Comparison of ENCODE assay signal across 1 cellular context in the genomic region with DNA sequence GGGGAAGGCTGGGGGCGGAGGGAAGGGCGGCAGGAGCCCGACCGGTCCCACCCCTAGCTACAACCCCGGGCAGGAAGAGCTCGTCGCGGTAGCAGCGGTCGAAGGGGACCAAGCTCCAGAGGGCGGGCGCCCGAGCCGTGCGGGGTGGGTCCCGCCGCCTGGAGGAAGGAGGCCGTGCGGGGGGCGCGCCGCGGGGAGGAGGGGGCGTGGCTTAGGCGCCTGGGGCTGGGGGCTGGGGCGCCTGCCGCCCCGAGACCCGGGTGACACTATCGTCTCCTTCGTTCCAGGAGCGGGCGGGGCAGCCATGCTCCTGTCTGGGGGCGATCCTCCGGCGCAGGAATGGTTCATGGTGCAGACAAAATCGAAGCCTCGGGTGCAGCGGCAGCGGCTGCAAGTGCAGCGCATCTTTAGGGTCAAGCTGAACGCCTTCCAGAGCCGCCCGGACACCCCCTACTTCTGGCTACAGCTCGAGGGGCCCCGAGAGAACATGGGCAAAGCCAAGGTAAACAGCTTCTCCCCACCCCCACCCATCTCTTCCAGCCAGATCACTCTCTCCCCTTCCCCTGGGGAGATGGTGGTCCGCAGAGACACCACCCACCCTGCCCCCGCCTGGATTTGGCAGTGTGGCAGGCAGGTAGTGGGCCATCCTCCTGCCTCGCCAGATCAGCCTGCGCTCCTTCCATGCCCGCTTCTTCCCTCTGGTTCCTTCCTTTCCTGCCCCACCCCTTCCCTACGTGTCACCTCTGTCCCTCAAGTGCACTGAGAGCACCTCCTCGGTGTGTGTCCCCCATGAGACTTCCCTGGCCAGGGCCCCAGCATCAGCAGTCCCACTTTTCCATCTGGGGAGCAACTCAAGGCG.
TF ChIP-seq lines count a peak whose summit lies in the region.

A gene (plus strand): TSS at position 61 of the 859 bp plus-strand sequence. CDS start 244 bp downstream, at position 305.

TF ChIP-seq in HepG2, 621 proteins besides CTCF, POLR2A, EP300 and RAD21 (continued from another document):
- no peak for TF ChIP-seq EEA1 (CRISPR knock-in tag; IDR thresholded peaks at IDR 0.05; ENCODE audit: borderline replicate concordance)
- TF ChIP-seq, protein P1, sequence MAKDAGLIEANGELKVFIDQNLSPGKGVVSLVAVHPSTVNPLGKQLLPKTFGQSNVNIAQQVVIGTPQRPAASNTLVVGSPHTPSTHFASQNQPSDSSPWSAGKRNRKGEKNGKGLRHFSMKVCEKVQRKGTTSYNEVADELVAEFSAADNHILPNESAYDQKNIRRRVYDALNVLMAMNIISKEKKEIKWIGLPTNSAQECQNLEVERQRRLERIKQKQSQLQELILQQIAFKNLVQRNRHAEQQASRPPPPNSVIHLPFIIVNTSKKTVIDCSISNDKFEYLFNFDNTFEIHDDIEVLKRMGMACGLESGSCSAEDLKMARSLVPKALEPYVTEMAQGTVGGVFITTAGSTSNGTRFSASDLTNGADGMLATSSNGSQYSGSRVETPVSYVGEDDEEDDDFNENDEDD (CRISPR knock-in tag; IDR thresholded peaks at IDR 0.05; ENCODE audit: borderline replicate concordance), result 0 out of 2 replicates have a peak, but pooled peaks have one; percentile 22
- no peak for TF ChIP-seq ZBTB42 (CRISPR knock-in tag; IDR thresholded peaks at IDR 0.05)
- no peak for TF ChIP-seq ZNF709 (CRISPR knock-in tag; IDR thresholded peaks at IDR 0.05)
- no peak for TF ChIP-seq TEAD3 (CRISPR knock-in tag; optimal IDR thresholded peaks at IDR 0.05; ENCODE audit: borderline replicate concordance)
- no peak for TF ChIP-seq RXRA (CRISPR knock-in tag; IDR thresholded peaks at IDR 0.05)
- no peak for TF ChIP-seq ZNF614 (CRISPR knock-in tag; IDR thresholded peaks at IDR 0.05; ENCODE audit: borderline replicate concordance)
- TF ChIP-seq ZNF274 (CRISPR knock-in tag; IDR thresholded peaks at IDR 0.05), result 0 out of 2 replicates have a peak, but pooled peaks have one; percentile 5
- no peak for TF ChIP-seq AGO2 (optimal IDR thresholded peaks at IDR 0.05; ENCODE audit: low read depth, low read length)
- TF ChIP-seq EED (CRISPR knock-in tag; IDR thresholded peaks at IDR 0.05), result 0 out of 2 replicates have a peak, but pooled peaks have one; percentile 8
- 0 out of 2 replicates have a peak, but pooled peaks have one; percentile 51 for TF ChIP-seq SRY (CRISPR knock-in tag; IDR thresholded peaks at IDR 0.05)
- no peak for TF ChIP-seq ZNF121 (CRISPR knock-in tag; IDR thresholded peaks at IDR 0.05)
- TF ChIP-seq, protein P2, sequence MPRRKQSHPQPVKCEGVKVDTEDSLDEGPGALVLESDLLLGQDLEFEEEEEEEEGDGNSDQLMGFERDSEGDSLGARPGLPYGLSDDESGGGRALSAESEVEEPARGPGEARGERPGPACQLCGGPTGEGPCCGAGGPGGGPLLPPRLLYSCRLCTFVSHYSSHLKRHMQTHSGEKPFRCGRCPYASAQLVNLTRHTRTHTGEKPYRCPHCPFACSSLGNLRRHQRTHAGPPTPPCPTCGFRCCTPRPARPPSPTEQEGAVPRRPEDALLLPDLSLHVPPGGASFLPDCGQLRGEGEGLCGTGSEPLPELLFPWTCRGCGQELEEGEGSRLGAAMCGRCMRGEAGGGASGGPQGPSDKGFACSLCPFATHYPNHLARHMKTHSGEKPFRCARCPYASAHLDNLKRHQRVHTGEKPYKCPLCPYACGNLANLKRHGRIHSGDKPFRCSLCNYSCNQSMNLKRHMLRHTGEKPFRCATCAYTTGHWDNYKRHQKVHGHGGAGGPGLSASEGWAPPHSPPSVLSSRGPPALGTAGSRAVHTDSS (CRISPR knock-in tag; conservative IDR thresholded peaks at IDR 0.05), result no peak
- TF ChIP-seq, protein P3, sequence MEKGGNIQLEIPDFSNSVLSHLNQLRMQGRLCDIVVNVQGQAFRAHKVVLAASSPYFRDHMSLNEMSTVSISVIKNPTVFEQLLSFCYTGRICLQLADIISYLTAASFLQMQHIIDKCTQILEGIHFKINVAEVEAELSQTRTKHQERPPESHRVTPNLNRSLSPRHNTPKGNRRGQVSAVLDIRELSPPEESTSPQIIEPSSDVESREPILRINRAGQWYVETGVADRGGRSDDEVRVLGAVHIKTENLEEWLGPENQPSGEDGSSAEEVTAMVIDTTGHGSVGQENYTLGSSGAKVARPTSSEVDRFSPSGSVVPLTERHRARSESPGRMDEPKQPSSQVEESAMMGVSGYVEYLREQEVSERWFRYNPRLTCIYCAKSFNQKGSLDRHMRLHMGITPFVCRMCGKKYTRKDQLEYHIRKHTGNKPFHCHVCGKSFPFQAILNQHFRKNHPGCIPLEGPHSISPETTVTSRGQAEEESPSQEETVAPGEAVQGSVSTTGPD (CRISPR knock-in tag; IDR thresholded peaks at IDR 0.05), result no peak
- TF ChIP-seq KLF12 (CRISPR knock-in tag; IDR thresholded peaks at IDR 0.05; ENCODE audit: borderline replicate concordance), result no peak
- TF ChIP-seq, protein P4, sequence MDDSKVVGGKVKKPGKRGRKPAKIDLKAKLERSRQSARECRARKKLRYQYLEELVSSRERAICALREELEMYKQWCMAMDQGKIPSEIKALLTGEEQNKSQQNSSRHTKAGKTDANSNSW (CRISPR knock-in tag; IDR thresholded peaks at IDR 0.05; ENCODE audit: borderline replicate concordance), result no peak
- TF ChIP-seq JUN (CRISPR knock-in tag; IDR thresholded peaks at IDR 0.05), result no peak
- TF ChIP-seq NONO (IDR thresholded peaks at IDR 0.05), result no peak
- 0 out of 2 replicates have a peak, but pooled peaks have one; percentile 59 for TF ChIP-seq NONO (CRISPR knock-in tag; conservative IDR thresholded peaks at IDR 0.05)
- TF ChIP-seq CENPT (CRISPR knock-in tag; IDR thresholded peaks at IDR 0.05; ENCODE audit: low read depth), result 0 out of 2 replicates have a peak, but pooled peaks have one; percentile 54
- TF ChIP-seq, protein P5, sequence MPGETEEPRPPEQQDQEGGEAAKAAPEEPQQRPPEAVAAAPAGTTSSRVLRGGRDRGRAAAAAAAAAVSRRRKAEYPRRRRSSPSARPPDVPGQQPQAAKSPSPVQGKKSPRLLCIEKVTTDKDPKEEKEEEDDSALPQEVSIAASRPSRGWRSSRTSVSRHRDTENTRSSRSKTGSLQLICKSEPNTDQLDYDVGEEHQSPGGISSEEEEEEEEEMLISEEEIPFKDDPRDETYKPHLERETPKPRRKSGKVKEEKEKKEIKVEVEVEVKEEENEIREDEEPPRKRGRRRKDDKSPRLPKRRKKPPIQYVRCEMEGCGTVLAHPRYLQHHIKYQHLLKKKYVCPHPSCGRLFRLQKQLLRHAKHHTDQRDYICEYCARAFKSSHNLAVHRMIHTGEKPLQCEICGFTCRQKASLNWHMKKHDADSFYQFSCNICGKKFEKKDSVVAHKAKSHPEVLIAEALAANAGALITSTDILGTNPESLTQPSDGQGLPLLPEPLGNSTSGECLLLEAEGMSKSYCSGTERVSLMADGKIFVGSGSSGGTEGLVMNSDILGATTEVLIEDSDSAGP (CRISPR knock-in tag; IDR thresholded peaks at IDR 0.05; ENCODE audit: borderline replicate concordance), result peak; percentile 66; the same call in 1 of the 2 replicates
- TF ChIP-seq ZNF564 (CRISPR knock-in tag; IDR thresholded peaks at IDR 0.05), result no peak
- TF ChIP-seq KMT2A (CRISPR knock-in tag; IDR thresholded peaks at IDR 0.05), result 0 out of 2 replicates have a peak, but pooled peaks have one; percentile 34
- TF ChIP-seq, protein P6, sequence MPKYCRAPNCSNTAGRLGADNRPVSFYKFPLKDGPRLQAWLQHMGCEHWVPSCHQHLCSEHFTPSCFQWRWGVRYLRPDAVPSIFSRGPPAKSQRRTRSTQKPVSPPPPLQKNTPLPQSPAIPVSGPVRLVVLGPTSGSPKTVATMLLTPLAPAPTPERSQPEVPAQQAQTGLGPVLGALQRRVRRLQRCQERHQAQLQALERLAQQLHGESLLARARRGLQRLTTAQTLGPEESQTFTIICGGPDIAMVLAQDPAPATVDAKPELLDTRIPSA (CRISPR knock-in tag; IDR thresholded peaks at IDR 0.05; ENCODE audit: borderline replicate concordance), result no peak
- no peak for TF ChIP-seq CHD4 (IDR thresholded peaks at IDR 0.05; ENCODE audit: borderline replicate concordance, low read length)
- TF ChIP-seq WIZ (CRISPR knock-in tag; IDR thresholded peaks at IDR 0.05), result no peak
- TF ChIP-seq GFI1 (CRISPR knock-in tag; IDR thresholded peaks at IDR 0.05; ENCODE audit: borderline replicate concordance), result no peak
- TF ChIP-seq MAZ (IDR thresholded peaks at IDR 0.05; ENCODE audit: borderline replicate concordance, low read depth, low read length), result no peak
- peak; percentile 39; the same call in 1 of the 2 replicates for TF ChIP-seq MAZ (CRISPR knock-in tag; IDR thresholded peaks at IDR 0.05; ENCODE audit: low read depth)
- TF ChIP-seq MTA1 (CRISPR knock-in tag; IDR thresholded peaks at IDR 0.05; ENCODE audit: borderline replicate concordance), result no peak; the same call in 1 of the 2 replicates
- 0 out of 2 replicates have a peak, but pooled peaks have one; percentile 60 for TF ChIP-seq ARHGAP35 (CRISPR knock-in tag; IDR thresholded peaks at IDR 0.05; ENCODE audit: borderline replicate concordance)
- TF ChIP-seq MBNL3 (CRISPR knock-in tag; conservative IDR thresholded peaks at IDR 0.05), result no peak
- TF ChIP-seq, protein P7, sequence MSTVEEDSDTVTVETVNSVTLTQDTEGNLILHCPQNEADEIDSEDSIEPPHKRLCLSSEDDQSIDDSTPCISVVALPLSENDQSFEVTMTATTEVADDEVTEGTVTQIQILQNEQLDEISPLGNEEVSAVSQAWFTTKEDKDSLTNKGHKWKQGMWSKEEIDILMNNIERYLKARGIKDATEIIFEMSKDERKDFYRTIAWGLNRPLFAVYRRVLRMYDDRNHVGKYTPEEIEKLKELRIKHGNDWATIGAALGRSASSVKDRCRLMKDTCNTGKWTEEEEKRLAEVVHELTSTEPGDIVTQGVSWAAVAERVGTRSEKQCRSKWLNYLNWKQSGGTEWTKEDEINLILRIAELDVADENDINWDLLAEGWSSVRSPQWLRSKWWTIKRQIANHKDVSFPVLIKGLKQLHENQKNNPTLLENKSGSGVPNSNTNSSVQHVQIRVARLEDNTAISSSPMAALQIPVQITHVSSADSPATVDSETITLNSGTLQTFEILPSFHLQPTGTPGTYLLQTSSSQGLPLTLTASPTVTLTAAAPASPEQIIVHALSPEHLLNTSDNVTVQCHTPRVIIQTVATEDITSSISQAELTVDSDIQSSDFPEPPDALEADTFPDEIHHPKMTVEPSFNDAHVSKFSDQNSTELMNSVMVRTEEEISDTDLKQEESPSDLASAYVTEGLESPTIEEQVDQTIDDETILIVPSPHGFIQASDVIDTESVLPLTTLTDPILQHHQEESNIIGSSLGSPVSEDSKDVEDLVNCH (CRISPR knock-in tag; IDR thresholded peaks at IDR 0.05), result no peak
- TF ChIP-seq HNF4A (CRISPR knock-in tag; IDR thresholded peaks at IDR 0.05), result peak; percentile 2; the same call in 1 of the 2 replicates
- TF ChIP-seq SRSF1 (optimal IDR thresholded peaks at IDR 0.05; ENCODE audit: low read depth, low read length), result peak; percentile 71
- TF ChIP-seq, protein P8, sequence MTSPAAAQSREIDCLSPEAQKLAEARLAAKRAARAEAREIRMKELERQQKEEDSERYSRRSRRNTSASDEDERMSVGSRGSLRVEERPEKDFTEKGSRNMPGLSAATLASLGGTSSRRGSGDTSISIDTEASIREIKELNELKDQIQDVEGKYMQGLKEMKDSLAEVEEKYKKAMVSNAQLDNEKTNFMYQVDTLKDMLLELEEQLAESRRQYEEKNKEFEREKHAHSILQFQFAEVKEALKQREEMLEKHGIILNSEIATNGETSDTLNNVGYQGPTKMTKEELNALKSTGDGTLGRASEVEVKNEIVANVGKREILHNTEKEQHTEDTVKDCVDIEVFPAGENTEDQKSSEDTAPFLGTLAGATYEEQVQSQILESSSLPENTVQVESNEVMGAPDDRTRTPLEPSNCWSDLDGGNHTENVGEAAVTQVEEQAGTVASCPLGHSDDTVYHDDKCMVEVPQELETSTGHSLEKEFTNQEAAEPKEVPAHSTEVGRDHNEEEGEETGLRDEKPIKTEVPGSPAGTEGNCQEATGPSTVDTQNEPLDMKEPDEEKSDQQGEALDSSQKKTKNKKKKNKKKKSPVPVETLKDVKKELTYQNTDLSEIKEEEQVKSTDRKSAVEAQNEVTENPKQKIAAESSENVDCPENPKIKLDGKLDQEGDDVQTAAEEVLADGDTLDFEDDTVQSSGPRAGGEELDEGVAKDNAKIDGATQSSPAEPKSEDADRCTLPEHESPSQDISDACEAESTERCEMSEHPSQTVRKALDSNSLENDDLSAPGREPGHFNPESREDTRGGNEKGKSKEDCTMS (CRISPR knock-in tag; conservative IDR thresholded peaks at IDR 0.05), result no peak
- TF ChIP-seq, protein P9, sequence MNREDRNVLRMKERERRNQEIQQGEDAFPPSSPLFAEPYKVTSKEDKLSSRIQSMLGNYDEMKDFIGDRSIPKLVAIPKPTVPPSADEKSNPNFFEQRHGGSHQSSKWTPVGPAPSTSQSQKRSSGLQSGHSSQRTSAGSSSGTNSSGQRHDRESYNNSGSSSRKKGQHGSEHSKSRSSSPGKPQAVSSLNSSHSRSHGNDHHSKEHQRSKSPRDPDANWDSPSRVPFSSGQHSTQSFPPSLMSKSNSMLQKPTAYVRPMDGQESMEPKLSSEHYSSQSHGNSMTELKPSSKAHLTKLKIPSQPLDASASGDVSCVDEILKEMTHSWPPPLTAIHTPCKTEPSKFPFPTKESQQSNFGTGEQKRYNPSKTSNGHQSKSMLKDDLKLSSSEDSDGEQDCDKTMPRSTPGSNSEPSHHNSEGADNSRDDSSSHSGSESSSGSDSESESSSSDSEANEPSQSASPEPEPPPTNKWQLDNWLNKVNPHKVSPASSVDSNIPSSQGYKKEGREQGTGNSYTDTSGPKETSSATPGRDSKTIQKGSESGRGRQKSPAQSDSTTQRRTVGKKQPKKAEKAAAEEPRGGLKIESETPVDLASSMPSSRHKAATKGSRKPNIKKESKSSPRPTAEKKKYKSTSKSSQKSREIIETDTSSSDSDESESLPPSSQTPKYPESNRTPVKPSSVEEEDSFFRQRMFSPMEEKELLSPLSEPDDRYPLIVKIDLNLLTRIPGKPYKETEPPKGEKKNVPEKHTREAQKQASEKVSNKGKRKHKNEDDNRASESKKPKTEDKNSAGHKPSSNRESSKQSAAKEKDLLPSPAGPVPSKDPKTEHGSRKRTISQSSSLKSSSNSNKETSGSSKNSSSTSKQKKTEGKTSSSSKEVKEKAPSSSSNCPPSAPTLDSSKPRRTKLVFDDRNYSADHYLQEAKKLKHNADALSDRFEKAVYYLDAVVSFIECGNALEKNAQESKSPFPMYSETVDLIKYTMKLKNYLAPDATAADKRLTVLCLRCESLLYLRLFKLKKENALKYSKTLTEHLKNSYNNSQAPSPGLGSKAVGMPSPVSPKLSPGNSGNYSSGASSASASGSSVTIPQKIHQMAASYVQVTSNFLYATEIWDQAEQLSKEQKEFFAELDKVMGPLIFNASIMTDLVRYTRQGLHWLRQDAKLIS (CRISPR knock-in tag; IDR thresholded peaks at IDR 0.05), result no peak
- TF ChIP-seq ZNF724P (CRISPR knock-in tag; IDR thresholded peaks at IDR 0.05; ENCODE audit: borderline replicate concordance), result no peak
- no peak for TF ChIP-seq DNMT3B (CRISPR knock-in tag; conservative IDR thresholded peaks at IDR 0.05)
- TF ChIP-seq SMAD1 (CRISPR knock-in tag; IDR thresholded peaks at IDR 0.05; ENCODE audit: borderline replicate concordance, low read depth), result peak; percentile 27; the same call in 1 of the 2 replicates
- no peak for TF ChIP-seq ZNF782 (CRISPR knock-in tag; IDR thresholded peaks at IDR 0.05; ENCODE audit: borderline replicate concordance)
- no peak for TF ChIP-seq TCF12 (IDR thresholded peaks at IDR 0.05)
- 0 out of 2 replicates have a peak, but pooled peaks have one; percentile 59 for TF ChIP-seq TCF12 (CRISPR knock-in tag; IDR thresholded peaks at IDR 0.05)
- TF ChIP-seq ZNF773 (CRISPR knock-in tag; IDR thresholded peaks at IDR 0.05; ENCODE audit: borderline replicate concordance), result no peak
- peak; percentile 95; the same call in 1 of the 2 replicates for TF ChIP-seq ZNF839 (CRISPR knock-in tag; IDR thresholded peaks at IDR 0.05; ENCODE audit: borderline replicate concordance)
